29 cellular contexts compared by ENCODE assay signal in the genomic region with DNA sequence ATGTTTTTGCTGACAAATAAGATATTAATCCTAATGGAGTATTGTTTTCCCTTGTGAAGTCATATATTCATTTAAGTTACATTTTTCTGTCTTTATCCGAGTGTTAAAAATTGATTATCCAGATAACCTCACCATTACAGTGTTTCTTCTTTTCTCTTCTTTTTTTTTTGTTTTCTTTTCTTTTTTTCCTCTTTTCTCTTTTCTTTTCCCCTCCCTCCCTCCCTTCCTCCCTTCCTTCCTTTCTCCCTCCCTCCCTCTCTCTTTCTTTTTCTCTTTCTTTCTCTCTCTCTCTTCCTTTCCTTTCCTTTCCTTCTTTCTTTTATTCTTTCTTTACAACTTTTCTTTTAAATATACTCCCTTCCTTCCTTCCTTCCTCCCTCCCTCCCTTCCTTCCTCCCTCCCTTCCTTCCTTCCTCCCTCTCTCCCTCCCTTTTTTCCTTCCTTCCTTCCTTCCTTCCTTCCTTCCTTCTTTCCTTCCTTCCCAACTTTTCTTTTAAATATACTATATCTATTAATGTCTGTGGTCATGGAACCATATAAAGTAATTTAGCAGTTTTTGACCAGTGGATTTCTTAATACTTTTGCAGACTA.
"Had no signal": no experiment of that assay in that cellular context is flagged by ENCODE, and none has a peak within 500 bp of the region (broad histone marks: within the 10 kb centered on the region; RNA-seq: fewer than 3 reads in every experiment).

No MANE protein-coding gene starts in this region.

- H3K27ac Mint-ChIP-seq: nephron; stimulated activated memory B cell treated with anti-CD40 and anti-IgM and Interleukin-4, amounts not matched to agents 10 μg/mL and 1 μg/mL and 100 μg/mL, for 72 hours; stimulated activated naive CD8-positive, alpha-beta T cell treated with anti-CD3 and anti-CD28 coated beads, Interleukin-15, amount 100 ng/mL, for 72 hours; type B pancreatic cell had no signal

- H3K9me3 ChIP-seq: left lung, mucosa of descending colon, pancreas, right atrium auricular region, tibial nerve, uterus had no signal

- H3K9me3 Mint-ChIP-seq: nephron had no signal

- H3K27me3 Mint-ChIP-seq: naive thymus-derived CD8-positive, alpha-beta T cell; stimulated activated memory B cell treated with anti-CD40 and anti-IgM and Interleukin-4, amounts not matched to agents 10 μg/mL and 1 μg/mL and 100 μg/mL, for 72 hours; stimulated activated naive CD8-positive, alpha-beta T cell treated with anti-CD3 and anti-CD28 coated beads, Interleukin-15, amount 100 ng/mL, for 72 hours; type B pancreatic cell had no signal

- ATAC-seq: left colon; left lung; mucosa of descending colon; naive thymus-derived CD8-positive, alpha-beta T cell; pancreas; sciatic nerve; stimulated activated memory B cell treated with anti-CD40 and anti-IgM and Interleukin-4, amounts not matched to agents 10 μg/mL and 1 μg/mL and 100 μg/mL, for 72 hours; stimulated activated naive CD8-positive, alpha-beta T cell treated with anti-CD3 and anti-CD28 coated beads, Interleukin-15, amount 100 ng/mL, for 72 hours had no signal

- H3K36me3 Mint-ChIP-seq: immature natural killer cell; stimulated activated memory B cell treated with anti-CD40 and anti-IgM and Interleukin-4, amounts not matched to agents 10 μg/mL and 1 μg/mL and 100 μg/mL, for 72 hours had no signal

- H3K4me1 ChIP-seq: left lung, right atrium auricular region, uterus had no signal

- H3K27ac ChIP-seq: left lung, pancreas, right atrium auricular region, skin epidermis, tibial nerve, uterus had no signal

- DNase-seq: hypothalamus; immature natural killer cell; kidney; left colon; left lung; midbrain; mucosa of descending colon; naive thymus-derived CD8-positive, alpha-beta T cell; nucleus accumbens; pancreas; posterior cingulate gyrus; stimulated activated CD4-positive, alpha-beta T cell treated with anti-CD3 and anti-CD28 coated beads, Interleukin-12 subunit alpha, Interleukin-12 subunit beta, amount 100 ng/mL, for 4 hours; stimulated activated CD4-positive, alpha-beta T cell treated with anti-CD3 and anti-CD28 coated beads, Interleukin-15, amount 100 ng/mL, for 24 hours; stimulated activated CD4-positive, alpha-beta T cell treated with anti-CD3 and anti-CD28 coated beads, Interleukin-2, amount 100 ng/mL, for 24 hours; stimulated activated CD4-positive, alpha-beta T cell treated with anti-CD3 and anti-CD28 coated beads, Interleukin-4, amount 100 ng/mL, for 24 hours; stimulated activated naive CD4-positive, alpha-beta T cell treated with Interleukin-2 at 50 U/mL for 16 hours; stimulated activated naive CD8-positive, alpha-beta T cell treated with anti-CD3 and anti-CD28 coated beads, Interleukin-15, amount 100 ng/mL, for 72 hours; substantia nigra; uterus had no signal

- H3K27me3 ChIP-seq: left lung, pancreas, right atrium auricular region, tibial nerve, uterus had no signal

- H3K4me3 Mint-ChIP-seq: immature natural killer cell; naive thymus-derived CD8-positive, alpha-beta T cell; nephron; neural crest cell; stimulated activated memory B cell treated with anti-CD40 and anti-IgM and Interleukin-4, amounts not matched to agents 10 μg/mL and 1 μg/mL and 100 μg/mL, for 72 hours; stimulated activated naive CD8-positive, alpha-beta T cell treated with anti-CD3 and anti-CD28 coated beads, Interleukin-15, amount 100 ng/mL, for 72 hours; type B pancreatic cell had no signal

- H3K4me3 ChIP-seq: left lung, lung, mucosa of descending colon, pancreas, right atrium auricular region, skin epidermis, tibial nerve, uterus had no signal

- H3K36me3 ChIP-seq: left lung, pancreas, right atrium auricular region, tibial nerve, uterus had no signal

- FAIRE-seq: islet of Langerhans, pancreas had no signal
